ENCODE assay signal across 8 cellular contexts in the genomic region with DNA sequence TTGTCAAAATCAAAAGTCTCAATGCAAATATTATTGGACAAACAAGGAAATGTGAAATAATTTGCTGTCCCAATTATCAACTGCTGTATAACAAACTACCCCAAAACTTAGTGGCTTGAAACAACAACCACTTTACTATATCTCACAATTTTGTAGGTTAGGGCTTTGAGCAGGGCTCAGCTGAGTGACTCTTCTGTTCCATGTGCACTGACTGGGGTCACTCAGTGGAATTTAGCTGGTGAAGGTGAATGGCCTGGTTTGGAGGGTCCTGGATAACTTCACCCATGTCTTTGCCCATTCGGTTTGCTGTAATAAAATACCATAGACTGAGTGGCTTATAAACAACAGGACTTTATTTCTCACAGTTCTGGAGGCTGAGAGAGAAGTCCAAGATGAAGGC. TPM values are rescaled to one million over a fixed set of nuclear protein-coding genes. Genes with fewer than 3 reads are reported as not detected.
"Had no signal": no experiment of that assay in that cellular context is flagged by ENCODE, and none has a peak within 500 bp of the region (broad histone marks: within the 10 kb centered on the region; RNA-seq: fewer than 3 reads in every experiment).

No MANE protein-coding gene starts in this region.

- H3K4me3 ChIP-seq: K562 had no signal

- H3K4me3 Mint-ChIP-seq: IgD-negative memory B cell had no signal

- H3K36me3 Mint-ChIP-seq: IgD-negative memory B cell had no signal

- DNase-seq: IMR-90, KBM-7, KG1 had no signal

- FAIRE-seq: HTR-8/SVneo, K562 had no signal

- H3K27ac ChIP-seq: HL-60 had no signal

- H3K27ac Mint-ChIP-seq: IgD-negative memory B cell had no signal

- ATAC-seq: K562 had no signal

RNA-seq across cellular contexts. Expression of a gene that starts 3.7 kb away (rescaled TPM):
- total RNA-seq: HT-29 had no signal
